ENCODE assay signal across 14 cellular contexts in the genomic region with DNA sequence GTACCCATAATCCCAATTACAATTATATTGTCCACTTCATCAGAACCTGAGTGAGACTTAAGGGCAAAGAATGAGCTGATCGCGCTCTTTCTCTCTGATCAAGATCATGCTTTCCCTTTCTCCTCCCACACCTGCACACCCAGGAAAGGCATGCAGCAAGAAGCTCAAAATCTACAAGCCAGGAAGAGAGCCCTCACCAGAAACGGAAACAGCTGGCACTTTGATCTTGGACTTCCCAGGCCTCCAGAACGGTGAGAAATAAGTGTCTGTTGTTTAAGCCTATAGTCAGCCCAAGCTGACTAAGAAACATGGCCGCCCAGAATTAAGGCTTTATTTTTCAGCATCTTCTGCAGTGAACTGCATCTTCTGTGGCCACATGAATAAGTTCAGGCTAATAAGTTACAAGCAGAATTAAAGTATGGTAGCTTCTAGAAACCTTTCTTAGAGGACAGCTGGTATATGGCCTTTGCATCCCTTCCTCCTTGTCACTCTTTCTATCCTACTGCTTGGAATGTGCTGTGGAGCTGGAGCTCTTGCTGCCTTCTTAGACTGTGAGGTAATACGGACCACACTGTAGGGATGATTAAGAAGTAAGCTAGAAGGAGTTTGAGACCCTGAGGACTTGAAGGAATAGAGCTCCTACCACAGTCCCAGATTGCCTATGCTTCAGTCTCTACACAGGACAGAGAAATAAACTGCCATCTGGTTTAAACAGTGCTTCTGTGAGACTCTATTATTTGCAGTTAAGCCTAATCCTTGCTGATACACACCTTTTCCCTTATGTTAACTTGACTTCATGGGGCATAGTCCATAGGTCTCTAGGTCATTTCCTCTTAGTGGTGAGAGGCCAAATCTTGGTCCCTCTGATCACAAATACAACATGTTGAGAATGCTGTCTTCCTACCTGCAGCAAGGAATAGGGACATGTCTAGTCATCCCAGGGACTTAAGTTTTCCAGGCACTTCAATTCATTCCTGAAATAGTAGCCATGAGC. TPM values are rescaled to one million over a fixed set of nuclear protein-coding genes. Genes with fewer than 3 reads are reported as not detected.
A peak's percentile ranks its signal among the peaks of the same experiment; 100 is the strongest.
DNase-seq lines count a peak whose midpoint lies in the region; ATAC-seq and TF ChIP-seq lines count a peak whose summit lies in the region.
"Had no signal": no experiment of that assay in that cellular context is flagged by ENCODE, and none has a peak within 500 bp of the region (broad histone marks: within the 10 kb centered on the region; RNA-seq: fewer than 3 reads in every experiment).

No MANE protein-coding gene starts in this region.

- H3F3A ChIP-seq in Loucy (ENCODE audit: low read depth): 0 out of 2 replicates have a peak, but pooled peaks cover 3% of the 10 kb centered on the region

- peaks cover 16 to 86% (median 55%) of the 10 kb centered on the region in 4 donors for H3K4me1 Mint-ChIP-seq in CD4-positive, CD25-positive, alpha-beta regulatory T cell
- peaks cover 33% of the 10 kb centered on the region for H3K4me1 Mint-ChIP-seq in activated T-helper 17 cell treated with anti-CD3 and anti-CD28 coated beads, Interleukin-2, amount 50 U/mL, for 72 hours

- no peaks in the 10 kb centered on the region for H3K9me2 ChIP-seq in Loucy (replicated peaks; ENCODE audit: low read depth, low read length)

- peak overlapping the region; percentile 79 to 95 (median 91) for H3K27ac Mint-ChIP-seq in CD4-positive, CD25-positive, alpha-beta regulatory T cell
- H3K27ac Mint-ChIP-seq in activated T-helper 17 cell treated with anti-CD3 and anti-CD28 coated beads, Interleukin-2, amount 50 U/mL, for 72 hours: peak overlapping the region; percentile 34

- peaks cover 51% of the 10 kb centered on the region for H3K4me1 ChIP-seq in CD4-positive, CD25-positive, alpha-beta regulatory T cell (ENCODE audit: control insufficient read depth, insufficient read depth, low read length, poor library complexity, severe bottlenecking)
- peaks cover 76% of the 10 kb centered on the region for H3K4me1 ChIP-seq in Loucy (ENCODE audit: insufficient read depth, low read length, poor library complexity, severe bottlenecking)
- H3K4me1 ChIP-seq in left lung: peaks cover 5 to 10% of the 10 kb centered on the region in 2 donors
- H3K4me1 ChIP-seq: BE2C had no signal

- peak overlapping the region in 3 of 4 donors; percentile 27 to 83 (median 73) for H3K4me3 Mint-ChIP-seq in CD4-positive, CD25-positive, alpha-beta regulatory T cell
- peak overlapping the region; percentile 53 for H3K4me3 Mint-ChIP-seq in activated T-helper 17 cell treated with anti-CD3 and anti-CD28 coated beads, Interleukin-2, amount 50 U/mL, for 72 hours

- no peaks in the 10 kb centered on the region for H3K36me3 Mint-ChIP-seq in CD4-positive, CD25-positive, alpha-beta regulatory T cell
- no peaks in the 10 kb centered on the region for H3K36me3 Mint-ChIP-seq in activated T-helper 17 cell treated with anti-CD3 and anti-CD28 coated beads, Interleukin-2, amount 50 U/mL, for 72 hours (ENCODE audit: low read depth)

- no peaks in the 10 kb centered on the region for H3K27me3 ChIP-seq in CD4-positive, CD25-positive, alpha-beta regulatory T cell (ENCODE audit: control insufficient read depth, insufficient read depth, low read length)
- H3K27me3 ChIP-seq in Loucy (ENCODE audit: insufficient read depth, low read length, poor library complexity, severe bottlenecking) (no peaks in the 10 kb centered on the region), left lung (no peaks in the 10 kb centered on the region)
- H3K27me3 ChIP-seq: BE2C, esophagus muscularis mucosa, neutrophil had no signal

- no peaks in the 10 kb centered on the region for H3K36me3 ChIP-seq in CD4-positive, CD25-positive, alpha-beta regulatory T cell (ENCODE audit: control insufficient read depth, insufficient read depth, low read length)
- H3K36me3 ChIP-seq in Loucy (ENCODE audit: insufficient read depth, low read length) (no peaks in the 10 kb centered on the region), left lung (no peaks in the 10 kb centered on the region)
- H3K36me3 ChIP-seq: BE2C, esophagus muscularis mucosa, HAP-1, neutrophil had no signal

- TF ChIP-seq CTCF in Loucy (conservative IDR thresholded peaks at IDR 0.05; ENCODE audit: low read length): no peak
- no peak for TF ChIP-seq CTCF in left lung (IDR thresholded peaks at IDR 0.05)

- no peaks in the 10 kb centered on the region for H3K9me3 ChIP-seq in CD4-positive, CD25-positive, alpha-beta regulatory T cell (ENCODE audit: control insufficient read depth in 2 of 2, low read length in 2 of 2)
- no peaks in the 10 kb centered on the region for H3K9me3 ChIP-seq in Loucy (ENCODE audit: insufficient read depth, low read depth, low read length)
- H3K9me3 ChIP-seq in left lung: no peaks in the 10 kb centered on the region
- H3K9me3 ChIP-seq: BE2C, esophagus muscularis mucosa, HAP-1, neutrophil had no signal

- peak overlapping the region; percentile 74 for H3K4me2 ChIP-seq in Loucy (ENCODE audit: low read depth, low read length, poor library complexity, severe bottlenecking)

- no peaks in the 10 kb centered on the region for H4K20me1 ChIP-seq in Loucy (ENCODE audit: insufficient read depth, low read length, poor library complexity, severe bottlenecking)

- DNase-seq in CD4-positive, CD25-positive, alpha-beta regulatory T cell: peak in 2 of 3 donors; percentile 48 to 75
- DNase-seq in left lung: no peak
- no peak for DNase-seq in OCI-M2 (lab: John Stamatoyannopoulos, UW; ENCODE audit: unreplicated experiment)
- no peak for DNase-seq in iPS-NIHi11 (ENCODE audit: low spot score)
- DNase-seq in Right ventricle myocardium superior: no peak
- DNase-seq: BE2C, Karpas-422 had no signal

- peak; percentile 73 to 77 for ATAC-seq in CD4-positive, CD25-positive, alpha-beta regulatory T cell (ENCODE audit: low read depth in 2 of 2)
- peak; percentile 75 for ATAC-seq in activated T-helper 17 cell treated with anti-CD3 and anti-CD28 coated beads, Interleukin-2, amount 50 U/mL, for 72 hours (replicated peaks)
- ATAC-seq in left lung: peak; percentile 27
- ATAC-seq in Right ventricle myocardium superior (ENCODE audit: poor library complexity): no peak
- no peak for ATAC-seq in GM19397 (IDR thresholded peaks at IDR 0.05; ENCODE audit: unreplicated experiment)

- H3K27me3 Mint-ChIP-seq in CD4-positive, CD25-positive, alpha-beta regulatory T cell: peaks cover 5% of the 10 kb centered on the region
- H3K27me3 Mint-ChIP-seq in activated T-helper 17 cell treated with anti-CD3 and anti-CD28 coated beads, Interleukin-2, amount 50 U/mL, for 72 hours: no peaks in the 10 kb centered on the region

- intact Hi-C loops in left lung (cut with DNase I) (no loop called here), Right ventricle myocardium superior (cut with DNase I) (loop anchor here (5.0 kb wide), 1 partner anchor 33 kb away; a partner anchor contains a TSS)

- peak overlapping the region; percentile 48 for H3K27ac ChIP-seq in CD4-positive, CD25-positive, alpha-beta regulatory T cell (ENCODE audit: insufficient read depth, low read length, poor library complexity, severe bottlenecking)
- H3K27ac ChIP-seq in left lung: no peak overlapping the region
- H3K27ac ChIP-seq: esophagus muscularis mucosa, neutrophil had no signal

- H3K4me3 ChIP-seq in CD4-positive, CD25-positive, alpha-beta regulatory T cell (ENCODE audit: low read depth, low read length): peak overlapping the region; percentile 61
- H3K4me3 ChIP-seq in Loucy (ENCODE audit: low read length, poor library complexity, severe bottlenecking) (peak overlapping the region; percentile 54), left lung (no peak overlapping the region)
- H3K4me3 ChIP-seq: esophagus muscularis mucosa, HAP-1 had no signal

- H3K9ac ChIP-seq in Loucy (ENCODE audit: low read depth, low read length, poor library complexity, severe bottlenecking): peak overlapping the region; percentile 59

- H3K79me2 ChIP-seq in Loucy (ENCODE audit: insufficient read depth, low read length): no peaks in the 10 kb centered on the region

- H2AFZ ChIP-seq in Loucy (ENCODE audit: low read length): peak overlapping the region; percentile 77

- peaks cover 0 to 5% (median 1%) of the 10 kb centered on the region in 7 donors for H3K9me3 Mint-ChIP-seq in CD4-positive, CD25-positive, alpha-beta regulatory T cell
- no peaks in the 10 kb centered on the region for H3K9me3 Mint-ChIP-seq in activated T-helper 17 cell treated with anti-CD3 and anti-CD28 coated beads, Interleukin-2, amount 50 U/mL, for 72 hours

RNA-seq across cellular contexts. Expression of a gene that starts 17.2 kb away (rescaled TPM):
- total RNA-seq in CD4-positive, CD25-positive, alpha-beta regulatory T cell: not detected
- not detected for polyA plus RNA-seq in CD4-positive, CD25-positive, alpha-beta regulatory T cell
- not detected for total RNA-seq in activated T-helper 17 cell treated with anti-CD3 and anti-CD28 coated beads, Interleukin-2, amount 50 U/mL, for 72 hours
- total RNA-seq in left lung (under 1 TPM in 1 of 2 donors, not detected in 1; 0.32 TPM), Right ventricle myocardium superior (not detected)
- total RNA-seq: esophagus muscularis mucosa, subcutaneous adipose tissue had no signal

RNA-seq across cellular contexts. Expression of a gene that starts 31.5 kb away (rescaled TPM):
- total RNA-seq in CD4-positive, CD25-positive, alpha-beta regulatory T cell: not detected
- not detected for polyA plus RNA-seq in CD4-positive, CD25-positive, alpha-beta regulatory T cell
- not detected for total RNA-seq in activated T-helper 17 cell treated with anti-CD3 and anti-CD28 coated beads, Interleukin-2, amount 50 U/mL, for 72 hours
- total RNA-seq in left lung: 1 to 10 TPM; 5.4 to 6.8 TPM
- total RNA-seq in Right ventricle myocardium superior: 8.3 TPM

RNA-seq across cellular contexts. Expression of a gene that starts 34.8 kb away (rescaled TPM):
- not detected for total RNA-seq in CD4-positive, CD25-positive, alpha-beta regulatory T cell
- polyA plus RNA-seq in CD4-positive, CD25-positive, alpha-beta regulatory T cell: not detected
- total RNA-seq in activated T-helper 17 cell treated with anti-CD3 and anti-CD28 coated beads, Interleukin-2, amount 50 U/mL, for 72 hours: not detected
- total RNA-seq in left lung: 1 to 10 TPM; 3.1 TPM
- total RNA-seq in Right ventricle myocardium superior: 7.4 TPM

Comparison
In these comparisons a context has a peak if more than half of its experiments do, and no peak if none do; other contexts are left out.
1. ATAC-seq: peak in CD4-positive, CD25-positive, alpha-beta regulatory T cell (2 of 2), activated T-helper 17 cell treated with anti-CD3 and anti-CD28 coated beads, Interleukin-2, amount 50 U/mL, for 72 hours (single experiment) and left lung (single experiment); none in Right ventricle myocardium superior (single experiment) and GM19397 (single experiment).
2. DNase-seq: peak in CD4-positive, CD25-positive, alpha-beta regulatory T cell (2 of 3); none in left lung (0 of 2), OCI-M2 (single experiment), iPS-NIHi11 (single experiment) and Right ventricle myocardium superior (single experiment).
3. H3K4me3 ChIP-seq: peak in CD4-positive, CD25-positive, alpha-beta regulatory T cell (single experiment) and Loucy (single experiment); none in left lung (0 of 2).